ENCODE assay signal across 8 cellular contexts in genomic region chrX:49071877-49072711, GRCh38. TPM values are rescaled to one million over a fixed set of nuclear protein-coding genes. Genes with fewer than 3 reads are reported as not detected.
DNase-seq lines count a peak whose midpoint lies in the region; ATAC-seq and TF ChIP-seq lines count a peak whose summit lies in the region.

No MANE protein-coding gene starts in this region.

- H3K27ac ChIP-seq in SK-N-SH (ENCODE audit: low read depth in 2 of 2, low read length in 1 of 2) = no peak overlapping the region; a peak in 1 of 4 replicates

- 79% methylated on average over 44 of the region's 63 CpGs for WGBS in SK-N-SH (ENCODE audit: low lambda C conversion rate)

- peak overlapping the region; percentile 80; the same call in 1 of the 2 replicates for H3K9ac ChIP-seq in SK-N-SH

- H3K4me3 Mint-ChIP-seq in nephron progenitor cell = peak overlapping the region; percentile 85

- TF ChIP-seq EP300 in SK-N-SH (IDR thresholded peaks at IDR 0.05; ENCODE audit: borderline replicate concordance in 1 of 2, low read depth in 1 of 2, low read length in 1 of 2) = no peak

- peaks cover 0 to 3% of the 10 kb centered on the region in 2 experiments for H3K36me3 ChIP-seq in SK-N-SH (replicated peaks in 1 of 2; ENCODE audit: control insufficient read depth in 1 of 2, insufficient read depth in 2 of 2, low read length in 1 of 2)

- H3K4me1 Mint-ChIP-seq in nephron progenitor cell = peaks cover 15% of the 10 kb centered on the region

- no peaks in the 10 kb centered on the region for H3K27me3 Mint-ChIP-seq in nephron progenitor cell (ENCODE audit: low read depth, poor library complexity)

- H3K9me3 ChIP-seq in SK-N-SH = no peaks in the 10 kb centered on the region

- H3K4me1 ChIP-seq in SK-N-SH (ENCODE audit: control insufficient read depth in 1 of 2, insufficient read depth in 2 of 2, low read depth in 1 of 2, low read length in 1 of 2) = peaks cover 0 to 9% of the 10 kb centered on the region in 2 experiments; a peak in 1 of 4 replicates

- H3K36me3 Mint-ChIP-seq in nephron progenitor cell (ENCODE audit: low read depth) = peaks cover 6% of the 10 kb centered on the region

- CTCF ChIA-PET in SK-N-SH (lab: Yijun Ruan, JAX) = no interaction called here

- no peaks in the 10 kb centered on the region for H3K27me3 ChIP-seq in SK-N-SH (ENCODE audit: insufficient read depth)

- DNase-seq in AG08395 (ENCODE audit: low spot score) = peak; percentile 64
- peak; percentile 71 for DNase-seq in SK-N-SH
- peak; percentile 74 for DNase-seq in fibroblast of peridontal ligament (ENCODE audit: extremely low read depth)
- DNase-seq in nephron progenitor cell = no peak
- DNase-seq in NCI-H1092 treated with DMSO at 0.1 percent for 48 hours (lab: John Stamatoyannopoulos, UW) = no peak
- no peak for DNase-seq in DMS 273 (lab: John Stamatoyannopoulos, UW; ENCODE audit: unreplicated experiment)

- H3K9me3 Mint-ChIP-seq in nephron progenitor cell = peaks cover 50% of the 10 kb centered on the region

- POLR2A ChIA-PET in SK-N-SH (lab: Yijun Ruan, JAX) = no interaction called here

- H4K20me1 ChIP-seq in SK-N-SH (ENCODE audit: insufficient read depth) = 0 out of 2 replicates have a peak, but pooled peaks cover 5% of the 10 kb centered on the region

- TF ChIP-seq CTCF in SK-N-SH (IDR thresholded peaks at IDR 0.05) (no peak), nephron progenitor cell (IDR thresholded peaks at IDR 0.05) (no peak)

- no peaks in the 10 kb centered on the region for H3K9me2 ChIP-seq in SK-N-SH

- TF ChIP-seq RAD21 in SK-N-SH (IDR thresholded peaks at IDR 0.05; ENCODE audit: low read length) = no peak

- H3F3A ChIP-seq in SK-N-SH (replicated peaks; ENCODE audit: insufficient read depth) = no peaks in the 10 kb centered on the region

- H2AFZ ChIP-seq in SK-N-SH (ENCODE audit: low read depth) = no peak overlapping the region

- H3K27ac Mint-ChIP-seq in nephron progenitor cell = no peak overlapping the region

- H3K4me2 ChIP-seq in SK-N-SH = peak overlapping the region; percentile 89

- peaks cover 24% of the 10 kb centered on the region for H3K79me2 ChIP-seq in SK-N-SH (ENCODE audit: insufficient read depth)

- peak overlapping the region; percentile 61 to 95 for H3K4me3 ChIP-seq in SK-N-SH (ENCODE audit: low read depth in 2 of 2, low read length in 1 of 2)

- ATAC-seq in GM21825 (IDR thresholded peaks at IDR 0.05; ENCODE audit: unreplicated experiment) = no peak
- no peak for ATAC-seq in GM18517 (IDR thresholded peaks at IDR 0.05; ENCODE audit: unreplicated experiment)

TF ChIP-seq in SK-N-SH, 30 proteins besides CTCF, POLR2A, EP300 and RAD21:
- TF ChIP-seq SMC3 (IDR thresholded peaks at IDR 0.05; ENCODE audit: low read depth, low read length) = no peak
- TF ChIP-seq FOXJ3 (CRISPR knock-in tag; IDR thresholded peaks at IDR 0.05) = no peak
- 0 out of 2 replicates have a peak, but pooled peaks have one; percentile 22 for TF ChIP-seq PBX3 (IDR thresholded peaks at IDR 0.05)
- TF ChIP-seq USF2 (IDR thresholded peaks at IDR 0.05; ENCODE audit: borderline replicate concordance, low read depth, low read length) = no peak

RNA-seq across cellular contexts. Expression of gene PRAF2, which starts 1.7 kb away (rescaled TPM):
- polyA plus RNA-seq in SK-N-SH (2012; rRNA removed) = 67.6 and 91.9 TPM in 2 replicates
- polyA plus RNA-seq in SK-N-SH (2012; cell fraction: cytosol; rRNA removed) = 47.9 and 82.0 TPM in 2 replicates
- 41.6 and 50.7 TPM in 2 replicates for polyA plus RNA-seq in SK-N-SH (2012; cell fraction: nucleus; rRNA removed)

RNA-seq across cellular contexts. Expression of gene WDR45, which starts 7.6 kb away (rescaled TPM):
- polyA plus RNA-seq in SK-N-SH (2012; rRNA removed) = 108 and 129 TPM in 2 replicates
- 40.6 and 56.6 TPM in 2 replicates for polyA plus RNA-seq in SK-N-SH (2012; cell fraction: cytosol; rRNA removed)
- polyA plus RNA-seq in SK-N-SH (2012; cell fraction: nucleus; rRNA removed) = 495 and 561 TPM in 2 replicates

RNA-seq across cellular contexts. Expression of gene CCDC120, which starts 13.3 kb away (rescaled TPM):
- polyA plus RNA-seq in SK-N-SH (2012; rRNA removed) = 1.6 and 2.1 TPM in 2 replicates
- polyA plus RNA-seq in SK-N-SH (2012; cell fraction: cytosol; rRNA removed) = 1.1 and 1.5 TPM in 2 replicates
- 7.7 and 8.9 TPM in 2 replicates for polyA plus RNA-seq in SK-N-SH (2012; cell fraction: nucleus; rRNA removed)

RNA-seq across cellular contexts. Expression of gene TFE3, which starts 28.9 kb away (rescaled TPM):
- 14.0 and 14.6 TPM in 2 replicates for polyA plus RNA-seq in SK-N-SH (2012; rRNA removed)
- 7.5 and 10.4 TPM in 2 replicates for polyA plus RNA-seq in SK-N-SH (2012; cell fraction: cytosol; rRNA removed)
- 24.4 and 28.5 TPM in 2 replicates for polyA plus RNA-seq in SK-N-SH (2012; cell fraction: nucleus; rRNA removed)

RNA-seq across cellular contexts. Expression of gene GPKOW, which starts 51.4 kb away (rescaled TPM):
- polyA plus RNA-seq in SK-N-SH (2012; rRNA removed) = 33.6 and 36.7 TPM in 2 replicates
- polyA plus RNA-seq in SK-N-SH (2012; cell fraction: cytosol; rRNA removed) = 24.3 and 30.6 TPM in 2 replicates
- 23.9 and 24.3 TPM in 2 replicates for polyA plus RNA-seq in SK-N-SH (2012; cell fraction: nucleus; rRNA removed)

Comparison
In these comparisons a context has a peak if more than half of its experiments do, and no peak if none do; other contexts are left out.
1. DNase-seq: peak in AG08395 (single experiment), SK-N-SH (single experiment) and fibroblast of peridontal ligament (single experiment); none in nephron progenitor cell (single experiment), NCI-H1092 treated with DMSO at 0.1 percent for 48 hours (single experiment) and DMS 273 (single experiment).